ENCODE assay signal across 1 cellular context in the genomic region with DNA sequence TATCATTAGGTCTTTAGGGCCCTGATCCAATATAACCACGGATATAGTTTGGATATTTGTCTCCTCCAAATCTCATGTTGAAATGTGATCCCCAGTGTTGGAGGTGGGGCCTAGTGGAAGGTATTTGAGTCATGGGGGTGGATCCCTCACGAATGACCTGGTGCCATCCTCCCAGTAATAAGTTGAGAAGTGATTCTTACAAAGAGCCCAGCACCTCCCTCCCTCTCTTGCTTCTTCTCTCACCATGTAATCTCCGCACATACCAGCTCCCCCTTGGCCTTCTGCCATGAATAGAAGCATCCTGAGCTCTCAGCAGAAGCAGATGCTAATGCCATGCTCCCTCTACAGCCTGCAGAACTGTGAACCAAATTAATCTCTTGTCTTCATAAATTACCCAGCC.
TF ChIP-seq lines count a peak whose summit lies in the region.

No MANE protein-coding gene starts in this region.

TF ChIP-seq in SK-N-SH treated with all-trans-retinoic acid at 6 μM for 48 hours, 23 proteins besides CTCF, POLR2A, EP300 and RAD21 (continued from another document):
- TF ChIP-seq, protein P1, sequence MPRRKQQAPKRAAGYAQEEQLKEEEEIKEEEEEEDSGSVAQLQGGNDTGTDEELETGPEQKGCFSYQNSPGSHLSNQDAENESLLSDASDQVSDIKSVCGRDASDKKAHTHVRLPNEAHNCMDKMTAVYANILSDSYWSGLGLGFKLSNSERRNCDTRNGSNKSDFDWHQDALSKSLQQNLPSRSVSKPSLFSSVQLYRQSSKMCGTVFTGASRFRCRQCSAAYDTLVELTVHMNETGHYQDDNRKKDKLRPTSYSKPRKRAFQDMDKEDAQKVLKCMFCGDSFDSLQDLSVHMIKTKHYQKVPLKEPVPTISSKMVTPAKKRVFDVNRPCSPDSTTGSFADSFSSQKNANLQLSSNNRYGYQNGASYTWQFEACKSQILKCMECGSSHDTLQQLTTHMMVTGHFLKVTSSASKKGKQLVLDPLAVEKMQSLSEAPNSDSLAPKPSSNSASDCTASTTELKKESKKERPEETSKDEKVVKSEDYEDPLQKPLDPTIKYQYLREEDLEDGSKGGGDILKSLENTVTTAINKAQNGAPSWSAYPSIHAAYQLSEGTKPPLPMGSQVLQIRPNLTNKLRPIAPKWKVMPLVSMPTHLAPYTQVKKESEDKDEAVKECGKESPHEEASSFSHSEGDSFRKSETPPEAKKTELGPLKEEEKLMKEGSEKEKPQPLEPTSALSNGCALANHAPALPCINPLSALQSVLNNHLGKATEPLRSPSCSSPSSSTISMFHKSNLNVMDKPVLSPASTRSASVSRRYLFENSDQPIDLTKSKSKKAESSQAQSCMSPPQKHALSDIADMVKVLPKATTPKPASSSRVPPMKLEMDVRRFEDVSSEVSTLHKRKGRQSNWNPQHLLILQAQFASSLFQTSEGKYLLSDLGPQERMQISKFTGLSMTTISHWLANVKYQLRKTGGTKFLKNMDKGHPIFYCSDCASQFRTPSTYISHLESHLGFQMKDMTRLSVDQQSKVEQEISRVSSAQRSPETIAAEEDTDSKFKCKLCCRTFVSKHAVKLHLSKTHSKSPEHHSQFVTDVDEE (CRISPR knock-in tag; IDR thresholded peaks at IDR 0.05) = no peak
- TF ChIP-seq ZNF70 (CRISPR knock-in tag; IDR thresholded peaks at IDR 0.05) (no peak), ZNF8 (CRISPR knock-in tag; IDR thresholded peaks at IDR 0.05) (no peak), RARB (CRISPR knock-in tag; IDR thresholded peaks at IDR 0.05) (no peak), TOX (CRISPR knock-in tag; IDR thresholded peaks at IDR 0.05; ENCODE audit: borderline replicate concordance) (no peak), ZC3H10 (CRISPR knock-in tag; IDR thresholded peaks at IDR 0.05) (no peak), GLIS3 (CRISPR knock-in tag; IDR thresholded peaks at IDR 0.05) (no peak), PPARA (CRISPR knock-in tag; IDR thresholded peaks at IDR 0.05; ENCODE audit: borderline replicate concordance) (no peak), ARNTL (CRISPR knock-in tag; IDR thresholded peaks at IDR 0.05; ENCODE audit: borderline replicate concordance, low read depth) (no peak), BACH2 (CRISPR knock-in tag; IDR thresholded peaks at IDR 0.05; ENCODE audit: borderline replicate concordance) (no peak), ISL1 (CRISPR knock-in tag; IDR thresholded peaks at IDR 0.05) (no peak)
